In genomic region chr18:57221084-57221483, GRCh38 we compare ENCODE assay signal across 17 cellular contexts.
"Had no signal": no experiment of that assay in that cellular context is flagged by ENCODE, and none has a peak within 500 bp of the region (broad histone marks: within the 10 kb centered on the region; RNA-seq: fewer than 3 reads in every experiment).

No MANE protein-coding gene starts in this region.

- H3K4me3 ChIP-seq: SJCRH30 had no signal

- H3K9me3 ChIP-seq: SJCRH30 had no signal

- H3K27ac ChIP-seq: RWPE1, SJCRH30 had no signal

- DNase-seq: KBM-7, NCI-H1092, NCI-H1105 treated with DMSO at 0.1 percent for 48 hours, NCI-H1417 treated with DMSO at 0.1 percent for 48 hours, NCI-H1694 treated with DMSO at 0.1 percent for 48 hours, NCI-H1930, NCI-H2081, NCI-H2107, NCI-H526 treated with DMSO at 0.1 percent for 48 hours, NCI-H774, PC-3, SHP77, SJCRH30, T-helper 1 cell had no signal

- ATAC-seq: Panc1, PC-3, SK-N-SH treated with all-trans-retinoic acid at 6 μM for 48 hours had no signal

- H3K36me3 ChIP-seq: SJCRH30 had no signal

- H3K27me3 ChIP-seq: SJCRH30 had no signal

- H3K4me1 ChIP-seq: SJCRH30 had no signal
